Comparison of ENCODE assay signal across 8 cellular contexts in the genomic region with DNA sequence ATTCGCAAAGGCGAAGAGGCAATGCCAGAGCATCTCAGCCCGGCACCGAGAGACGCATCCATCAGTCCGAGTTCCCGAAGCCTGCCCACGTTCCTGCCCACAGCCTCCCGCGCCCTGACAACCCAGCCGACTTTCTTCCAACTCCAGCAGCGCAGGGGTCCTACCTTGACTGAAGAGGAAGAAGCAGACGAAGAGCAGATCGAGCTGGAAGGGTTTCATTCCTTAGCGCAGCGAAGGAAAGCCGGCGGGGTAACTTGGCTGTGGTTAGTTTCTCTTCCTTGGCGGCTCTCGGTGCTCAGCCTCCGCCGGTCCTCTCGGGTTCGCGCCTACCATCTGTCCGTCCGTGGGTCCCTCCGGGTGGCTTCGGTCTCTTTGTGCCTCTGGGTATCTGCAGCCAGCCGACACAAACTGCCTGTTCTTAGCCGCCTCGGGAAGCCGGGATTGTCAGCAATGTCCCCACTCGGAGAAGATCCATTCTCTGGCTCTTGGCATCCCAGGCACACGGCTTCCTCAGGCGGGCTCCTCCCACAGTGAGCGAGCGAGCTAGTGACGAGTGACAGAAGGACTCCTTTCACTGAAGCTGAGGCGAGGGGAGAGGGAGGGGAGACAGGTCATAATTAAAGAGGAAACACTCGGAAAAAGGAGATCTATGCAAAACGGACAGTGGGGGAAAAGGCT. TPM values are rescaled to one million over a fixed set of nuclear protein-coding genes. Genes with fewer than 3 reads are reported as not detected.
DNase-seq lines count a peak whose midpoint lies in the region; ATAC-seq and TF ChIP-seq lines count a peak whose summit lies in the region.

A gene (minus strand): TSS at position 480 of the 678 bp plus-strand sequence.

- H3K4me3 ChIP-seq in AG04449 (ENCODE audit: low read depth, low read length): peak within 1 kb of the TSS; percentile 66
- H3K4me3 ChIP-seq in endocrine pancreas (ENCODE audit: control insufficient read depth, insufficient read depth, low read length): peak within 1 kb of the TSS; percentile 65
- H3K4me3 ChIP-seq in mucosa of rectum (ENCODE audit: low read length in 2 of 2): peak within 1 kb of the TSS; percentile 32 to 55
- H3K4me3 ChIP-seq in lower leg skin (ENCODE audit: low read depth, poor library complexity, severe bottlenecking): no peak within 1 kb of the TSS

- intact Hi-C loops in lower leg skin (cut with DNase I; ENCODE audit: low total_unique reads): no loop called here

- TF ChIP-seq POLR2A in lower leg skin (IDR thresholded peaks at IDR 0.05): no peak

- TF ChIP-seq CTCF in AG04449 (IDR thresholded peaks at IDR 0.05; ENCODE audit: insufficient read depth, low read length, missing control alignments) (no peak), GM10266 (IDR thresholded peaks at IDR 0.05; ENCODE audit: control insufficient read depth, insufficient read depth, low read depth, missing control alignments) (no peak), lower leg skin (IDR thresholded peaks at IDR 0.05) (no peak)

- WGBS in lower leg skin, 2 donors: 1% methylated on average over 42 of the region's 42 CpGs

- H3K9ac ChIP-seq in endocrine pancreas (ENCODE audit: control insufficient read depth, insufficient read depth, low read length) (no peak within 1 kb of the TSS), mucosa of rectum (ENCODE audit: low read depth in 1 of 2, low read length in 2 of 2) (no peak within 1 kb of the TSS)

- CTCF ChIA-PET in AG04449 (lab: Yijun Ruan, JAX): interaction anchor here (0.6 to 4.1 kb wide), 9 partner anchors 8 to 559 kb away, joined by 3 to 18 read pairs (median 4); no protein-coding TSS in a partner anchor

- POLR2A ChIA-PET in AG04449 (lab: Yijun Ruan, JAX): interaction anchor here (0.7 to 0.8 kb wide), 2 partner anchors 9 to 516 kb away, joined by 3 read pairs; no protein-coding TSS in a partner anchor

- H3K27me3 ChIP-seq in endocrine pancreas (ENCODE audit: control insufficient read depth, insufficient read depth, low read length) (no peaks in the 10 kb centered on the region), mucosa of rectum (ENCODE audit: control insufficient read depth in 2 of 2, insufficient read depth in 2 of 2, low read length in 2 of 2) (peaks cover 41 to 71% of the 10 kb centered on the region in 2 donors)

- no peak within 1 kb of the TSS for H3K27ac ChIP-seq in mucosa of rectum (ENCODE audit: low read depth in 2 of 2, low read length in 2 of 2)

- DNase-seq in AG04449 (ENCODE audit: low read depth, low spot score) (no peak), NCI-H1694 treated with DMSO at 0.1 percent for 48 hours (lab: John Stamatoyannopoulos, UW) (peak; percentile 8), GM10266 (ENCODE audit: extremely low spot score) (no peak), NCI-H774 (lab: John Stamatoyannopoulos, UW) (no peak), lower leg skin (ENCODE audit: low spot score in 2 of 2) (no peak)

- H3K4me1 ChIP-seq in endocrine pancreas (ENCODE audit: control insufficient read depth, insufficient read depth, low read length) (no peaks in the 10 kb centered on the region), mucosa of rectum (ENCODE audit: control insufficient read depth in 2 of 2, insufficient read depth in 2 of 2, low read length in 2 of 2) (peaks cover 4 to 5% of the 10 kb centered on the region in 2 donors)

- ATAC-seq in HG03469 (IDR thresholded peaks at IDR 0.05; ENCODE audit: unreplicated experiment): no peak

- no peaks in the 10 kb centered on the region for H3K36me3 ChIP-seq in endocrine pancreas (ENCODE audit: control insufficient read depth, insufficient read depth, low read length)
- no peaks in the 10 kb centered on the region for H3K36me3 ChIP-seq in mucosa of rectum (ENCODE audit: control insufficient read depth in 2 of 2, insufficient read depth in 2 of 2, low read length in 2 of 2)

- H3K9me3 ChIP-seq in endocrine pancreas (ENCODE audit: control insufficient read depth, low read length): no peaks in the 10 kb centered on the region
- no peaks in the 10 kb centered on the region for H3K9me3 ChIP-seq in mucosa of rectum (ENCODE audit: control insufficient read depth in 2 of 2, low read length in 2 of 2)

RNA-seq across cellular contexts. Expression of the gene that starts here (rescaled TPM):
- total RNA-seq in lower leg skin: under 1 TPM in 1 of 4 donors, not detected in 3; 0.13 TPM
